In the genomic region with DNA sequence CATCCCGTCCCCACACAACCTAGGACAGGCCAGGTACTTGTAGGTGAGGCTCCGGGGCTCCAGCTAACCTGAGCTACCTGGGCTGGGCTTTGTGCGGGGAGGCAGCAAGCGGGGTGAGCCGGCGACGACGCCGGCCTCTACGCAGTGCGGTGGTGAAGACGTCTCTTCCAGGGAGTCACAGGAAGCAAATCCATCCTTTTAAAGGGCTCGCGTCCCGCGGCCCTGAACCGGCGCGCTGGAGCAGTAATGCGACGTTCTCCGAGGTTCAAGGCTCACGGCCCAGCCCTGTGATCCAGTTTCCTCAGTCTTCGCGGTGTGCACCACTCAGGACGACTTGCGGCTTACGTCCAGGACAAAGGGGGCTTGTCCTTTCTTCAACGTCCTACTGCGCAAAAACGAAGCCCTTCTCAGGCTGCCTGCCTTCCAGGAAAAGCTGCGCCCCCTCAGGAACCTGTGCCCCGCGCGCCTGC, we compare ENCODE assay signal across 1 cellular context.
A peak's percentile ranks its signal among the peaks of the same experiment; 100 is the strongest.
TF ChIP-seq lines count a peak whose summit lies in the region.

No MANE protein-coding gene starts in this region.

TF ChIP-seq in HEK293, 187 proteins besides CTCF, POLR2A, EP300 and RAD21 (continued from another document):
- TF ChIP-seq, protein P1, sequence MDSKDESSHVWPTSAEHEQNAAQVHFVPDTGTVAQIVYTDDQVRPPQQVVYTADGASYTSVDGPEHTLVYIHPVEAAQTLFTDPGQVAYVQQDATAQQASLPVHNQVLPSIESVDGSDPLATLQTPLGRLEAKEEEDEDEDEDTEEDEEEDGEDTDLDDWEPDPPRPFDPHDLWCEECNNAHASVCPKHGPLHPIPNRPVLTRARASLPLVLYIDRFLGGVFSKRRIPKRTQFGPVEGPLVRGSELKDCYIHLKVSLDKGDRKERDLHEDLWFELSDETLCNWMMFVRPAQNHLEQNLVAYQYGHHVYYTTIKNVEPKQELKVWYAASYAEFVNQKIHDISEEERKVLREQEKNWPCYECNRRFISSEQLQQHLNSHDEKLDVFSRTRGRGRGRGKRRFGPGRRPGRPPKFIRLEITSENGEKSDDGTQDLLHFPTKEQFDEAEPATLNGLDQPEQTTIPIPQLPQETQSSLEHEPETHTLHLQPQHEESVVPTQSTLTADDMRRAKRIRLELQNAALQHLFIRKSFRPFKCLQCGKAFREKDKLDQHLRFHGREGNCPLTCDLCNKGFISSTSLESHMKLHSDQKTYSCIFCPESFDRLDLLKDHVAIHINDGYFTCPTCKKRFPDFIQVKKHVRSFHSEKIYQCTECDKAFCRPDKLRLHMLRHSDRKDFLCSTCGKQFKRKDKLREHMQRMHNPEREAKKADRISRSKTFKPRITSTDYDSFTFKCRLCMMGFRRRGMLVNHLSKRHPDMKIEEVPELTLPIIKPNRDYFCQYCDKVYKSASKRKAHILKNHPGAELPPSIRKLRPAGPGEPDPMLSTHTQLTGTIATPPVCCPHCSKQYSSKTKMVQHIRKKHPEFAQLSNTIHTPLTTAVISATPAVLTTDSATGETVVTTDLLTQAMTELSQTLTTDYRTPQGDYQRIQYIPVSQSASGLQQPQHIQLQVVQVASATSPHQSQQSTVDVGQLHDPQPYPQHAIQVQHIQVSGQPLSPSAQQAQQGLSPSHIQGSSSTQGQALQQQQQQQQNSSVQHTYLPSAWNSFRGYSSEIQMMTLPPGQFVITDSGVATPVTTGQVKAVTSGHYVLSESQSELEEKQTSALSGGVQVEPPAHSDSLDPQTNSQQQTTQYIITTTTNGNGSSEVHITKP (tag by site-specific recombination; IDR thresholded peaks at IDR 0.05): peak; percentile 92
- TF ChIP-seq ZNF140 (tag by site-specific recombination; IDR thresholded peaks at IDR 0.05) (no peak), ZNF274 (IDR thresholded peaks at IDR 0.05; ENCODE audit: low read length) (no peak), ZNF274 (tag by site-specific recombination; IDR thresholded peaks at IDR 0.05; ENCODE audit: borderline replicate concordance) (no peak), ZSCAN23 (tag by site-specific recombination; IDR thresholded peaks at IDR 0.05) (no peak), ZNF335 (tag by site-specific recombination; conservative IDR thresholded peaks at IDR 0.05) (peak; percentile 88), ZNF302 (tag by site-specific recombination; IDR thresholded peaks at IDR 0.05; ENCODE audit: low read depth) (no peak), ZNF48 (tag by site-specific recombination; IDR thresholded peaks at IDR 0.05) (no peak), ZNF596 (tag by site-specific recombination; IDR thresholded peaks at IDR 0.05) (no peak), ZNF169 (tag by site-specific recombination; IDR thresholded peaks at IDR 0.05) (no peak), SP2 (tag by site-specific recombination; IDR thresholded peaks at IDR 0.05) (0 out of 2 replicates have a peak, but pooled peaks have one; percentile 15), ZNF223 (tag by site-specific recombination; IDR thresholded peaks at IDR 0.05) (no peak), ZBTB1 (tag by site-specific recombination; IDR thresholded peaks at IDR 0.05) (no peak), KLF9 (tag by site-specific recombination; IDR thresholded peaks at IDR 0.05; ENCODE audit: low read depth) (peak; percentile 54), ZNF16 (tag by site-specific recombination; IDR thresholded peaks at IDR 0.05; ENCODE audit: low read depth) (no peak), ZBTB8A (tag by site-specific recombination; IDR thresholded peaks at IDR 0.05) (peak; percentile 65), KLF7 (tag by site-specific recombination; IDR thresholded peaks at IDR 0.05; ENCODE audit: borderline replicate concordance) (peak; percentile 54; the same call in 1 of the 2 replicates), PBX3 (CRISPR knock-in tag; IDR thresholded peaks at IDR 0.05) (no peak), YY1 (tag by site-specific recombination; IDR thresholded peaks at IDR 0.05) (no peak), ZBTB17 (tag by site-specific recombination; IDR thresholded peaks at IDR 0.05) (no peak; the same call in 1 of the 2 replicates), ZBTB26 (tag by site-specific recombination; optimal IDR thresholded peaks at IDR 0.05) (peak; percentile 70), ZNF449 (tag by site-specific recombination; IDR thresholded peaks at IDR 0.05) (no peak), ZBTB20 (tag by site-specific recombination; IDR thresholded peaks at IDR 0.05) (peak; percentile 48; the same call in 1 of the 2 replicates), MZF1 (tag by site-specific recombination; IDR thresholded peaks at IDR 0.05; ENCODE audit: borderline replicate concordance) (no peak), KLF1 (tag by site-specific recombination; IDR thresholded peaks at IDR 0.05) (0 out of 2 replicates have a peak, but pooled peaks have one; percentile 31), KLF8 (tag by site-specific recombination; IDR thresholded peaks at IDR 0.05) (peak; percentile 72), ZNF555 (tag by site-specific recombination; conservative IDR thresholded peaks at IDR 0.05) (no peak), SALL2 (tag by site-specific recombination; IDR thresholded peaks at IDR 0.05; ENCODE audit: borderline replicate concordance) (no peak), SP3 (tag by site-specific recombination; IDR thresholded peaks at IDR 0.05) (peak; percentile 56; the same call in 1 of the 2 replicates), ZXDB (tag by site-specific recombination; IDR thresholded peaks at IDR 0.05) (0 out of 2 replicates have a peak, but pooled peaks have one; percentile 11), ZNF133 (tag by site-specific recombination; IDR thresholded peaks at IDR 0.05) (no peak), ZNF155 (tag by site-specific recombination; IDR thresholded peaks at IDR 0.05) (no peak), ZNF214 (tag by site-specific recombination; IDR thresholded peaks at IDR 0.05; ENCODE audit: borderline replicate concordance) (no peak), ZNF843 (tag by site-specific recombination; IDR thresholded peaks at IDR 0.05) (no peak), ZBTB10 (tag by site-specific recombination; IDR thresholded peaks at IDR 0.05) (no peak), OSR2 (tag by site-specific recombination; IDR thresholded peaks at IDR 0.05) (no peak), ZNF623 (tag by site-specific recombination; IDR thresholded peaks at IDR 0.05) (no peak)
- TF ChIP-seq, protein P2, sequence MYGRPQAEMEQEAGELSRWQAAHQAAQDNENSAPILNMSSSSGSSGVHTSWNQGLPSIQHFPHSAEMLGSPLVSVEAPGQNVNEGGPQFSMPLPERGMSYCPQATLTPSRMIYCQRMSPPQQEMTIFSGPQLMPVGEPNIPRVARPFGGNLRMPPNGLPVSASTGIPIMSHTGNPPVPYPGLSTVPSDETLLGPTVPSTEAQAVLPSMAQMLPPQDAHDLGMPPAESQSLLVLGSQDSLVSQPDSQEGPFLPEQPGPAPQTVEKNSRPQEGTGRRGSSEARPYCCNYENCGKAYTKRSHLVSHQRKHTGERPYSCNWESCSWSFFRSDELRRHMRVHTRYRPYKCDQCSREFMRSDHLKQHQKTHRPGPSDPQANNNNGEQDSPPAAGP (tag by site-specific recombination; IDR thresholded peaks at IDR 0.05): 0 out of 2 replicates have a peak, but pooled peaks have one; percentile 6
